9 cellular contexts compared by ENCODE assay signal in the genomic region with DNA sequence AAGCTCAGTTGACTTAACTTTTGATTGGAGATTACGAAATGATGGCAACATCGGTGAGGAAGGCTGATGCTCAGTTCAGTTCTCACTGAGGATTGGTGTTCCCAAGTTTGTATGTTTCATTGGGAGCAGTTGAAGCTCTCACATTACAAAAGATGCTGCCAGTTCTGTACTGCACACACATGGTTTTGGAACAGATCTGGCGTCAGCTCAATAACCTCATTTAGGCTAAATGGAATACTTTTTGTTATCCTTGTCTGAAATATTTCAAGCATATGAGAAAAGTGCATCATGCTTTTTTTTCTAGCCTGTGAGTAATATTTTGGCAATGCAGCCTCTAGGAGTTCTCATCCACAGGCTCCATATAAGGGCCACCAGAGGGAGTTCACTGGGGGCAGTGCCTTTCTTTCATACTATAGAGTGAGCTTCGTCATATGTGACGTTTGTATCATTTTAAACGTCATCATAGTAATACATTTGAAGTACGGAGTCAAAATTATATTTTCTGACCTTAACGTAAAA. TPM values are rescaled to one million over a fixed set of nuclear protein-coding genes. Genes with fewer than 3 reads are reported as not detected.
A peak's percentile ranks its signal among the peaks of the same experiment; 100 is the strongest.
DNase-seq lines count a peak whose midpoint lies in the region; ATAC-seq and TF ChIP-seq lines count a peak whose summit lies in the region.
"Had no signal": no experiment of that assay in that cellular context is flagged by ENCODE, and none has a peak within 500 bp of the region (broad histone marks: within the 10 kb centered on the region; RNA-seq: fewer than 3 reads in every experiment).

No MANE protein-coding gene starts in this region.

- ATAC-seq in HG02642 (IDR thresholded peaks at IDR 0.05; ENCODE audit: poor library complexity, unreplicated experiment) = no peak

- H3K4me3 ChIP-seq in HEK293 (ENCODE audit: low read depth, low read length) (no peak overlapping the region), astrocyte of the spinal cord (ENCODE audit: low read depth, low read length) (no peak overlapping the region), right atrium auricular region (no peak overlapping the region)
- H3K4me3 ChIP-seq: thyroid gland had no signal

- 0 out of 2 replicates have a peak, but pooled peaks cover 3% of the 10 kb centered on the region for H3K4me1 ChIP-seq in HEK293 (ENCODE audit: control insufficient read depth, insufficient read depth, low read length)
- H3K4me1 ChIP-seq in right atrium auricular region = peaks cover 0 to 6% of the 10 kb centered on the region in 2 donors
- H3K4me1 ChIP-seq: thyroid gland had no signal

- H3K9me3 ChIP-seq in HEK293 (ENCODE audit: control insufficient read depth, insufficient read depth, low read depth, low read length) (no peaks in the 10 kb centered on the region), right atrium auricular region (no peaks in the 10 kb centered on the region)
- H3K9me3 ChIP-seq: thyroid gland had no signal

- no peaks in the 10 kb centered on the region for H3K27me3 ChIP-seq in right atrium auricular region
- H3K27me3 ChIP-seq: thyroid gland had no signal

- CTCF ChIA-PET in HEK293 (lab: Yijun Ruan, JAX) = interaction anchor here (0.7 kb wide), 2 partner anchors 18 to 26 kb away, joined by 3 to 4 read pairs; no protein-coding TSS in a partner anchor

- in situ Hi-C loops in astrocyte of the spinal cord (cut with HindIII; ENCODE audit: low sequenced_read_pairs) = no loop called here

- H3K27ac ChIP-seq in HEK293 (ENCODE audit: extremely low read depth, low read depth, low read length) = no peak overlapping the region
- H3K27ac ChIP-seq in right atrium auricular region = peak overlapping the region; percentile 48 to 77
- H3K27ac ChIP-seq in caudate nucleus (ENCODE audit: low read depth, low read length) = no peak overlapping the region

- POLR2A ChIA-PET in HEK293 (lab: Yijun Ruan, JAX) = no interaction called here

- H3K36me3 ChIP-seq in HEK293 (ENCODE audit: control insufficient read depth in 2 of 2, insufficient read depth in 1 of 2, low read length in 2 of 2) (no peaks in the 10 kb centered on the region), right atrium auricular region (no peaks in the 10 kb centered on the region)
- H3K36me3 ChIP-seq: thyroid gland had no signal

- DNase-seq in astrocyte of the spinal cord (ENCODE audit: low read depth, low spot score) (peak; percentile 94), right atrium auricular region (ENCODE audit: low spot score) (no peak), superior temporal gyrus (ENCODE audit: extremely low spot score) (peak; percentile 67), CD1c-positive myeloid dendritic cell (ENCODE audit: extremely low spot score) (no peak), caudate nucleus (lab: John Stamatoyannopoulos, UW) (no peak), activated gamma-delta T cell treated with Interleukin-2 at 50 U/mL for 16 hours (no peak)
- DNase-seq: thyroid gland had no signal

- no peak for TF ChIP-seq CTCF in HEK293 (tag by site-specific recombination; IDR thresholded peaks at IDR 0.05)
- peak; percentile 56 for TF ChIP-seq CTCF in astrocyte of the spinal cord (IDR thresholded peaks at IDR 0.05; ENCODE audit: low read depth, low read length)
- TF ChIP-seq CTCF in right atrium auricular region (IDR thresholded peaks at IDR 0.05) = no peak

TF ChIP-seq in HEK293, 187 proteins besides CTCF, POLR2A, EP300 and RAD21 (continues in another document):
- TF ChIP-seq ZNF830 (tag by site-specific recombination; IDR thresholded peaks at IDR 0.05; ENCODE audit: low read depth) (no peak), ZNF248 (tag by site-specific recombination; IDR thresholded peaks at IDR 0.05) (no peak), ZBTB48 (tag by site-specific recombination; IDR thresholded peaks at IDR 0.05) (no peak), PRDM2 (tag by site-specific recombination; IDR thresholded peaks at IDR 0.05; ENCODE audit: borderline replicate concordance) (no peak), ZNF398 (tag by site-specific recombination; IDR thresholded peaks at IDR 0.05) (no peak), ZNF621 (tag by site-specific recombination; IDR thresholded peaks at IDR 0.05) (no peak), FEZF1 (tag by site-specific recombination; IDR thresholded peaks at IDR 0.05) (peak; percentile 67), ZBTB7A (tag by site-specific recombination; IDR thresholded peaks at IDR 0.05; ENCODE audit: low read depth) (no peak), ZNF629 (tag by site-specific recombination; IDR thresholded peaks at IDR 0.05) (peak; percentile 86), ZNF837 (tag by site-specific recombination; IDR thresholded peaks at IDR 0.05) (no peak), MEIS1 (CRISPR knock-in tag; IDR thresholded peaks at IDR 0.05; ENCODE audit: borderline replicate concordance) (no peak), ZNF133 (tag by site-specific recombination; IDR thresholded peaks at IDR 0.05) (no peak), ZNF324 (tag by site-specific recombination; IDR thresholded peaks at IDR 0.05) (no peak), ZNF354C (tag by site-specific recombination; IDR thresholded peaks at IDR 0.05; ENCODE audit: borderline replicate concordance, low read depth) (no peak), ZNF23 (tag by site-specific recombination; IDR thresholded peaks at IDR 0.05; ENCODE audit: borderline replicate concordance) (no peak), ZNF596 (tag by site-specific recombination; IDR thresholded peaks at IDR 0.05) (no peak), GLIS2 (tag by site-specific recombination; IDR thresholded peaks at IDR 0.05) (no peak), ZBTB8A (tag by site-specific recombination; IDR thresholded peaks at IDR 0.05) (no peak), HOXD13 (CRISPR knock-in tag; IDR thresholded peaks at IDR 0.05; ENCODE audit: borderline replicate concordance) (no peak), ZNF292 (tag by site-specific recombination; IDR thresholded peaks at IDR 0.05; ENCODE audit: borderline replicate concordance, low read depth) (0 out of 2 replicates have a peak, but pooled peaks have one; percentile 16), ZBTB21 (tag by site-specific recombination; IDR thresholded peaks at IDR 0.05) (peak; percentile 79), ZNF10 (tag by site-specific recombination; IDR thresholded peaks at IDR 0.05) (no peak), ZNF341 (tag by site-specific recombination; IDR thresholded peaks at IDR 0.05; ENCODE audit: low read depth) (no peak)
- TF ChIP-seq, protein P1, sequence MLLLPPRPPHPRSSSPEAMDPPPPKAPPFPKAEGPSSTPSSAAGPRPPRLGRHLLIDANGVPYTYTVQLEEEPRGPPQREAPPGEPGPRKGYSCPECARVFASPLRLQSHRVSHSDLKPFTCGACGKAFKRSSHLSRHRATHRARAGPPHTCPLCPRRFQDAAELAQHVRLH (tag by site-specific recombination; IDR thresholded peaks at IDR 0.05) = no peak

RNA-seq across cellular contexts. Expression of gene ENPEP, which starts 4.1 kb away (rescaled TPM):
- total RNA-seq in right atrium auricular region = 1 to 10 TPM; 3.3 to 3.5 TPM

Comparison
In these comparisons a context has a peak if more than half of its experiments do, and no peak if none do; other contexts are left out.
1. H3K27ac ChIP-seq: peak in right atrium auricular region (2 of 2); none in HEK293 (single experiment) and caudate nucleus (single experiment).
2. DNase-seq: peak in astrocyte of the spinal cord (single experiment) and superior temporal gyrus (single experiment); none in right atrium auricular region (single experiment), CD1c-positive myeloid dendritic cell (single experiment), caudate nucleus (0 of 61) and activated gamma-delta T cell treated with Interleukin-2 at 50 U/mL for 16 hours (single experiment).